26 cellular contexts compared by ENCODE assay signal in genomic region chr22:19981171-19981960, GRCh38.
"Had no signal": no experiment of that assay in that cellular context is flagged by ENCODE, and none has a peak within 500 bp of the region (broad histone marks: within the 10 kb centered on the region; RNA-seq: fewer than 3 reads in every experiment).

No MANE protein-coding gene starts in this region.

- DNase-seq: activated CD4-positive, alpha-beta T cell treated with anti-CD3 and anti-CD28 coated beads, Interleukin-2, amount 10 ng/mL, durations not matched to agents 7 days and 5 days; activated CD4-positive, CD25-positive, alpha-beta regulatory T cell treated with anti-CD3 and anti-CD28 coated beads, Interleukin-2, amount 50 U/mL, for 72 hours; activated CD8-positive, alpha-beta T cell treated with anti-CD3 and anti-CD28 coated beads for 36 hours; activated gamma-delta T cell treated with Interleukin-2 at 50 U/mL for 16 hours; activated naive CD4-positive, alpha-beta T cell treated with anti-CD3 and anti-CD28 coated beads, Interleukin-2, amount 50 U/mL, for 16 hours; activated T-cell treated with anti-CD3 and anti-CD28 coated beads, Interleukin-2, amount 50 U/mL, for 4 hours; amniotic stem cell; dermis blood vessel endothelial cell; effector CD4-positive, alpha-beta T cell; foreskin keratinocyte; kidney glomerular epithelial cell; retina; stimulated activated CD4-positive, alpha-beta T cell treated with anti-CD3 and anti-CD28 coated beads, Interleukin-2, amount 100 ng/mL, for 48 hours; stimulated activated naive CD4-positive, alpha-beta T cell treated with Interleukin-2 at 50 U/mL for 16 hours; T-helper 17 cell; T1000; transverse colon; WERI-Rb-1 had no signal

- H3K4me3 ChIP-seq: esophagus muscularis mucosa, heart right ventricle, left lung, transverse colon had no signal

- ATAC-seq: activated CD8-positive, alpha-beta T cell treated with anti-CD3 and anti-CD28 coated beads for 36 hours; activated T-cell treated with anti-CD3 and anti-CD28 coated beads, Interleukin-2, amount 50 U/mL, for 4 hours; activated T-helper 17 cell treated with anti-CD3 and anti-CD28 coated beads, Interleukin-2, amount 50 U/mL, for 72 hours; foreskin keratinocyte; heart right ventricle; left lung; T-helper 17 cell had no signal

- H3K9me3 Mint-ChIP-seq: activated CD4-positive, alpha-beta T cell treated with anti-CD3 and anti-CD28 coated beads, Interleukin-2, amount 10 ng/mL, durations not matched to agents 7 days and 5 days; activated CD8-positive, alpha-beta T cell treated with anti-CD3 and anti-CD28 coated beads for 36 hours; activated T-cell treated with anti-CD3 and anti-CD28 coated beads, Interleukin-2, amount 50 U/mL, for 4 hours; activated T-helper 17 cell treated with anti-CD3 and anti-CD28 coated beads, Interleukin-2, amount 50 U/mL, for 72 hours; central memory CD8-positive, alpha-beta T cell; nephron had no signal

- H3K36me3 ChIP-seq: neutrophil, transverse colon had no signal

- H3K9me3 ChIP-seq: esophagus muscularis mucosa, heart right ventricle, left lung, neutrophil, transverse colon had no signal

- H3K27ac ChIP-seq: esophagus muscularis mucosa, foreskin keratinocyte, left lung, neutrophil, transverse colon, WERI-Rb-1 had no signal

- H3K27me3 ChIP-seq: esophagus muscularis mucosa, foreskin keratinocyte, heart right ventricle, transverse colon had no signal

- H3K27ac Mint-ChIP-seq: activated CD4-positive, alpha-beta T cell treated with anti-CD3 and anti-CD28 coated beads, Interleukin-2, amount 10 ng/mL, durations not matched to agents 7 days and 5 days; activated CD8-positive, alpha-beta T cell treated with anti-CD3 and anti-CD28 coated beads for 36 hours; activated T-helper 17 cell treated with anti-CD3 and anti-CD28 coated beads, Interleukin-2, amount 50 U/mL, for 72 hours; nephron; progenitor cell of endocrine pancreas; T-helper 17 cell had no signal

- H3K4me3 Mint-ChIP-seq: activated CD4-positive, alpha-beta T cell treated with anti-CD3 and anti-CD28 coated beads, Interleukin-2, amount 10 ng/mL, durations not matched to agents 7 days and 5 days; activated CD8-positive, alpha-beta T cell treated with anti-CD3 and anti-CD28 coated beads for 36 hours; activated T-cell treated with anti-CD3 and anti-CD28 coated beads, Interleukin-2, amount 50 U/mL, for 4 hours; activated T-helper 17 cell treated with anti-CD3 and anti-CD28 coated beads, Interleukin-2, amount 50 U/mL, for 72 hours; central memory CD8-positive, alpha-beta T cell; nephron; T-helper 17 cell had no signal

- H3K27me3 Mint-ChIP-seq: activated CD8-positive, alpha-beta T cell treated with anti-CD3 and anti-CD28 coated beads for 36 hours; activated T-helper 17 cell treated with anti-CD3 and anti-CD28 coated beads, Interleukin-2, amount 50 U/mL, for 72 hours; central memory CD8-positive, alpha-beta T cell; progenitor cell of endocrine pancreas; T-helper 17 cell had no signal

- H3K4me1 Mint-ChIP-seq: activated T-helper 17 cell treated with anti-CD3 and anti-CD28 coated beads, Interleukin-2, amount 50 U/mL, for 72 hours; central memory CD8-positive, alpha-beta T cell; T-helper 17 cell had no signal
